17 cellular contexts compared by ENCODE assay signal in the genomic region with DNA sequence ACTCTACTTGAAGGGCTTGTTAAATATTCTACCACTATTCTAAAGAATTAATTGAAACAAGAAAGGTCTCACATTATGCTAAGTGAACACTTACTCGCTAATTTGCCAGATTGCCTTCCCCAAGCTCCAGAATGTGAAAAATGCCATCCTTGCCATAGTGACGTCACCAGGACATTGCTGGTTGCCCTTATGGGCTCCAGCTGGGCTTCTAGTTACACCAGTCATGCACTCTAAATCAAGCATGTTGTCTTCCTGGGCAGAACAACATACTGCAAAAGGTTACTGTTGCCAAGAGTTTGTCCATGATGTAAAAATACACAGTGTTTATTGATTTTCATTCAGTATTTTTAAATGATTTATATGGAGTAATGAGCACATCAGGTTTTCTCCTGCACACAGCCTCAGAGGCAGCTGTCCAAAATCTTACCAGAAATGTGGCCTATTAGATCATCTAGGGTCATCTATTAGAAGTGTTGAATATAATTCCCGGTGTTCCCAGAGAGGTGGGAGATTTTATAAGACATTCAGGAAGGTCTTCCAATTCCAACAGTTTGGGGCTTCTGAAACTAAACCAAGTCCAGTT.
DNase-seq lines count a peak whose midpoint lies in the region; ATAC-seq, FAIRE-seq and TF ChIP-seq lines count a peak whose summit lies in the region.
"Had no signal": no experiment of that assay in that cellular context is flagged by ENCODE, and none has a peak within 500 bp of the region (broad histone marks: within the 10 kb centered on the region; RNA-seq: fewer than 3 reads in every experiment).

No MANE protein-coding gene starts in this region.

- no peak overlapping the region for H2AFZ ChIP-seq in astrocyte (ENCODE audit: low read depth, low read length)
- no peak overlapping the region for H2AFZ ChIP-seq in smooth muscle cell (ENCODE audit: low read depth)

- H3K4me3 ChIP-seq in astrocyte (ENCODE audit: insufficient read depth, low read depth, low read length), result no peak overlapping the region
- H3K4me3 ChIP-seq in ascending aorta, result no peak overlapping the region
- H3K4me3 ChIP-seq in smooth muscle cell, result no peak overlapping the region

- H3K4me2 ChIP-seq in astrocyte (ENCODE audit: low read length), result no peak overlapping the region
- no peak overlapping the region for H3K4me2 ChIP-seq in smooth muscle cell

- intact Hi-C loops in left cardiac atrium (cut with DNase I), result no loop called here
- intact Hi-C loops in ascending aorta (cut with DNase I), result no loop called here

- no peak overlapping the region for H3K4me3 Mint-ChIP-seq in astrocyte (ENCODE audit: unreplicated experiment)
- H3K4me3 Mint-ChIP-seq: naive B cell had no signal

- H3K36me3 ChIP-seq in astrocyte (ENCODE audit: insufficient read depth, low read length) (no peaks in the 10 kb centered on the region), ascending aorta (no peaks in the 10 kb centered on the region), smooth muscle cell (ENCODE audit: low read depth) (no peaks in the 10 kb centered on the region)

- no peak overlapping the region for H3K9ac ChIP-seq in astrocyte (ENCODE audit: low read length)
- no peak overlapping the region for H3K9ac ChIP-seq in smooth muscle cell (ENCODE audit: low read depth)

- ATAC-seq in left cardiac atrium, result no peak
- ATAC-seq: activated CD4-positive, CD25-positive, alpha-beta regulatory T cell treated with anti-CD3 and anti-CD28 coated beads, Interleukin-2, amount 50 U/mL, for 24 hours had no signal

- no peaks in the 10 kb centered on the region for H3F3A ChIP-seq in smooth muscle cell (ENCODE audit: low read depth)

- no peaks in the 10 kb centered on the region for H3K27me3 Mint-ChIP-seq in astrocyte (ENCODE audit: low read depth, unreplicated experiment)

- H4K20me1 ChIP-seq in astrocyte (ENCODE audit: insufficient read depth, low read length) (no peaks in the 10 kb centered on the region), smooth muscle cell (ENCODE audit: low read depth) (no peaks in the 10 kb centered on the region)

- no peaks in the 10 kb centered on the region for H3K27me3 ChIP-seq in astrocyte (ENCODE audit: insufficient read depth, low read length)
- no peaks in the 10 kb centered on the region for H3K27me3 ChIP-seq in ascending aorta
- H3K27me3 ChIP-seq in smooth muscle cell (ENCODE audit: low read depth), result no peaks in the 10 kb centered on the region

- peaks cover 1% of the 10 kb centered on the region for H3K4me1 Mint-ChIP-seq in astrocyte (ENCODE audit: low read depth, unreplicated experiment)
- H3K4me1 Mint-ChIP-seq: naive B cell had no signal

- no peak for TF ChIP-seq CTCF in astrocyte (IDR thresholded peaks at IDR 0.05; ENCODE audit: insufficient read depth, low read depth, low read length)
- no peak for TF ChIP-seq CTCF in ascending aorta (IDR thresholded peaks at IDR 0.05)
- no peak for TF ChIP-seq CTCF in smooth muscle cell (IDR thresholded peaks at IDR 0.05; ENCODE audit: borderline replicate concordance, insufficient read depth, poor library complexity, severe bottlenecking)

- H3K27ac ChIP-seq in astrocyte (ENCODE audit: low read depth, low read length) (no peak overlapping the region), ascending aorta (no peak overlapping the region), smooth muscle cell (ENCODE audit: low read depth) (no peak overlapping the region)

- DNase-seq in DMS 273 (lab: John Stamatoyannopoulos, UW; ENCODE audit: unreplicated experiment) (peak; percentile 90), NCI-H128 (lab: John Stamatoyannopoulos, UW; ENCODE audit: unreplicated experiment) (peak; percentile 10), astrocyte (ENCODE audit: low read depth) (peak; percentile 57), left kidney (ENCODE audit: low read depth, low spot score) (peak; percentile 70), left cardiac atrium (no peak), ascending aorta (ENCODE audit: low spot score in 2 of 2) (no peak), smooth muscle cell (lab: John Stamatoyannopoulos, UW; ENCODE audit: unreplicated experiment) (no peak), OCI-M1 (lab: John Stamatoyannopoulos, UW) (no peak)
- DNase-seq: activated T-cell treated with anti-CD3 and anti-CD28 coated beads, Interleukin-2, amount 50 U/mL, for 1 hour; amniotic stem cell; kidney glomerular epithelial cell; naive B cell; NCI-H1930; stimulated activated CD4-positive, alpha-beta T cell treated with anti-CD3 and anti-CD28 coated beads, Interleukin-4, amount 100 ng/mL, for 4 hours; stimulated activated naive CD4-positive, alpha-beta T cell treated with Interleukin-2 at 50 U/mL for 16 hours; SW 1271 had no signal

- no peak for FAIRE-seq in astrocyte (lab: Jason Lieb, UNC)

- no peaks in the 10 kb centered on the region for H3K4me1 ChIP-seq in astrocyte (ENCODE audit: insufficient read depth, low read length)
- no peaks in the 10 kb centered on the region for H3K4me1 ChIP-seq in ascending aorta
- no peaks in the 10 kb centered on the region for H3K4me1 ChIP-seq in smooth muscle cell (ENCODE audit: low read depth)

- WGBS in smooth muscle cell (ENCODE audit: low lambda C conversion rate), result 84% methylated on average over 3 of the region's 3 CpGs

- H3K36me3 Mint-ChIP-seq in astrocyte (ENCODE audit: low read depth, unreplicated experiment), result no peaks in the 10 kb centered on the region
- H3K36me3 Mint-ChIP-seq: naive B cell had no signal

- H3K9me3 Mint-ChIP-seq in astrocyte (ENCODE audit: unreplicated experiment), result no peaks in the 10 kb centered on the region
- H3K9me3 Mint-ChIP-seq: naive B cell had no signal

- H3K27ac Mint-ChIP-seq in astrocyte (ENCODE audit: unreplicated experiment), result no peak overlapping the region

- H3K79me2 ChIP-seq in astrocyte (ENCODE audit: insufficient read depth, low read length) (no peaks in the 10 kb centered on the region), smooth muscle cell (ENCODE audit: low read depth) (no peaks in the 10 kb centered on the region)

- H3K9me3 ChIP-seq in astrocyte (ENCODE audit: insufficient read depth, low read depth, low read length) (no peaks in the 10 kb centered on the region), ascending aorta (no peaks in the 10 kb centered on the region), smooth muscle cell (replicated peaks; ENCODE audit: low read depth) (no peaks in the 10 kb centered on the region)

Comparison
In these comparisons a context has a peak if more than half of its experiments do, and no peak if none do; other contexts are left out.
1. DNase-seq: peak in DMS 273 (single experiment), NCI-H128 (single experiment), astrocyte (single experiment) and left kidney (single experiment); none in left cardiac atrium (single experiment), ascending aorta (0 of 2), smooth muscle cell (single experiment) and OCI-M1 (single experiment).